18 cellular contexts compared by ENCODE assay signal in genomic region chr3:30686176-30686575, GRCh38.
DNase-seq lines count a peak whose midpoint lies in the region; ATAC-seq and TF ChIP-seq lines count a peak whose summit lies in the region.
"Had no signal": no experiment of that assay in that cellular context is flagged by ENCODE, and none has a peak within 500 bp of the region (broad histone marks: within the 10 kb centered on the region; RNA-seq: fewer than 3 reads in every experiment).

No MANE protein-coding gene starts in this region.

- ATAC-seq in effector memory CD8-positive, alpha-beta T cell (replicated peaks), result no peak
- ATAC-seq in GM21529 (IDR thresholded peaks at IDR 0.05; ENCODE audit: unreplicated experiment), result no peak
- no peak for ATAC-seq in HG03039 (IDR thresholded peaks at IDR 0.05; ENCODE audit: unreplicated experiment)
- ATAC-seq in SK-N-SH treated with all-trans-retinoic acid at 6 μM for 48 hours, result no peak
- ATAC-seq: left ventricle myocardium superior; stimulated activated naive B cell treated with anti-CD40 and anti-IgM and Interleukin-4, amounts not matched to agents 10 μg/mL and 1 μg/mL and 100 μg/mL, for 72 hours had no signal

- no peaks in the 10 kb centered on the region for H3K9me3 ChIP-seq in CD4-positive, alpha-beta memory T cell (ENCODE audit: control insufficient read depth in 1 of 2, low read length in 2 of 2)
- H3K9me3 ChIP-seq: upper lobe of left lung had no signal

- peaks cover 63 to 94% (median 79%) of the 10 kb centered on the region in 4 donors for H3K4me1 Mint-ChIP-seq in CD4-positive, alpha-beta memory T cell
- peaks cover 46 to 80% of the 10 kb centered on the region in 2 donors for H3K4me1 Mint-ChIP-seq in effector memory CD8-positive, alpha-beta T cell (ENCODE audit: low read depth in 2 of 2)
- peaks cover 64% of the 10 kb centered on the region for H3K4me1 Mint-ChIP-seq in osteocyte (ENCODE audit: unreplicated experiment)

- peaks cover 43% of the 10 kb centered on the region for H3K36me3 ChIP-seq in CD4-positive, alpha-beta memory T cell (ENCODE audit: insufficient read depth, low read length)

- no peaks in the 10 kb centered on the region for H3K27me3 ChIP-seq in CD4-positive, alpha-beta memory T cell (ENCODE audit: insufficient read depth, low read length)
- H3K27me3 ChIP-seq: upper lobe of left lung had no signal

- intact Hi-C loops in CD4-positive, alpha-beta memory T cell (cut with micrococcal nuclease), result no loop called here

- TF ChIP-seq CTCF in osteocyte (IDR thresholded peaks at IDR 0.05), result no peak
- TF ChIP-seq CTCF in GM20000 (IDR thresholded peaks at IDR 0.05; ENCODE audit: extremely low read depth, missing control alignments), result no peak

- no peaks in the 10 kb centered on the region for H3K9me3 Mint-ChIP-seq in CD4-positive, alpha-beta memory T cell
- H3K9me3 Mint-ChIP-seq in effector memory CD8-positive, alpha-beta T cell, result no peaks in the 10 kb centered on the region
- H3K9me3 Mint-ChIP-seq in osteocyte (ENCODE audit: unreplicated experiment), result no peaks in the 10 kb centered on the region
- H3K9me3 Mint-ChIP-seq: endodermal cell; stimulated activated naive B cell treated with anti-CD40 and anti-IgM and Interleukin-4, amounts not matched to agents 10 μg/mL and 1 μg/mL and 100 μg/mL, for 72 hours had no signal

- no peak overlapping the region for H3K4me3 Mint-ChIP-seq in CD4-positive, alpha-beta memory T cell
- H3K4me3 Mint-ChIP-seq in effector memory CD8-positive, alpha-beta T cell, result no peak overlapping the region
- no peak overlapping the region for H3K4me3 Mint-ChIP-seq in osteocyte (ENCODE audit: unreplicated experiment)
- H3K4me3 Mint-ChIP-seq: endodermal cell; stimulated activated naive B cell treated with anti-CD40 and anti-IgM and Interleukin-4, amounts not matched to agents 10 μg/mL and 1 μg/mL and 100 μg/mL, for 72 hours had no signal

- no peak overlapping the region for H3K27ac ChIP-seq in CD4-positive, alpha-beta memory T cell (ENCODE audit: low read depth, low read length)
- H3K27ac ChIP-seq: parathyroid adenoma had no signal

- no peak overlapping the region for H3K4me3 ChIP-seq in CD4-positive, alpha-beta memory T cell (ENCODE audit: low read length in 2 of 2)
- H3K4me3 ChIP-seq: upper lobe of left lung had no signal

- no peak for DNase-seq in CD4-positive, alpha-beta memory T cell
- peak; percentile 69 for DNase-seq in RPMI7951 (ENCODE audit: low read depth)
- no peak for DNase-seq in effector memory CD8-positive, alpha-beta T cell
- DNase-seq in osteocyte (ENCODE audit: extremely low spot score, unreplicated experiment), result no peak
- DNase-seq in GM20000 (ENCODE audit: low spot score), result no peak
- DNase-seq: activated CD4-positive, CD25-positive, alpha-beta regulatory T cell; endodermal cell; head of caudate nucleus; left ventricle myocardium superior; NCI-H1417 treated with DMSO at 0.1 percent for 48 hours; NCI-H524 treated with DMSO at 0.1 percent for 48 hours; Right ventricle myocardium superior; stimulated activated naive B cell treated with anti-CD40 and anti-IgM and Interleukin-4, amounts not matched to agents 10 μg/mL and 1 μg/mL and 100 μg/mL, for 72 hours; upper lobe of left lung had no signal

- peak overlapping the region; percentile 8 to 64 (median 13) for H3K27ac Mint-ChIP-seq in CD4-positive, alpha-beta memory T cell
- peak overlapping the region; percentile 36 to 95 for H3K27ac Mint-ChIP-seq in effector memory CD8-positive, alpha-beta T cell
- H3K27ac Mint-ChIP-seq in osteocyte (ENCODE audit: unreplicated experiment), result peak overlapping the region; percentile 47
- H3K27ac Mint-ChIP-seq: endodermal cell had no signal

- CTCF ChIA-PET in CD4-positive, alpha-beta memory T cell (lab: Charles Lee; ENCODE audit: partially characterized antibody), result interaction anchor here (0.9 to 2.1 kb wide), 5 partner anchors 15 to 485 kb away, joined by 3 to 7 read pairs (median 3); no protein-coding TSS in a partner anchor

- peaks cover 75 to 84% of the 10 kb centered on the region in 2 donors for H3K36me3 Mint-ChIP-seq in CD4-positive, alpha-beta memory T cell
- peaks cover 43% of the 10 kb centered on the region for H3K36me3 Mint-ChIP-seq in effector memory CD8-positive, alpha-beta T cell (ENCODE audit: insufficient read depth)
- peaks cover 51% of the 10 kb centered on the region for H3K36me3 Mint-ChIP-seq in osteocyte (ENCODE audit: unreplicated experiment)

- no peaks in the 10 kb centered on the region for H3K27me3 Mint-ChIP-seq in CD4-positive, alpha-beta memory T cell
- no peaks in the 10 kb centered on the region for H3K27me3 Mint-ChIP-seq in effector memory CD8-positive, alpha-beta T cell
- no peaks in the 10 kb centered on the region for H3K27me3 Mint-ChIP-seq in osteocyte (ENCODE audit: unreplicated experiment)
- H3K27me3 Mint-ChIP-seq: stimulated activated naive B cell treated with anti-CD40 and anti-IgM and Interleukin-4, amounts not matched to agents 10 μg/mL and 1 μg/mL and 100 μg/mL, for 72 hours had no signal

- peaks cover 93% of the 10 kb centered on the region for H3K4me1 ChIP-seq in CD4-positive, alpha-beta memory T cell (ENCODE audit: insufficient read depth, low read length)

- POLR2A ChIA-PET in CD4-positive, alpha-beta memory T cell (lab: Charles Lee; ENCODE audit: partially characterized antibody), result interaction anchor here (1.0 to 3.5 kb wide), 3 partner anchors 9 to 44 kb away, joined by 3 to 12 read pairs (median 3); no protein-coding TSS in a partner anchor

TF ChIP-seq in SK-N-SH treated with all-trans-retinoic acid at 6 μM for 48 hours, 23 proteins besides CTCF, POLR2A, EP300 and RAD21:
- TF ChIP-seq OSR1 (CRISPR knock-in tag; IDR thresholded peaks at IDR 0.05) (no peak), GLIS3 (CRISPR knock-in tag; IDR thresholded peaks at IDR 0.05) (no peak), ESRRG (CRISPR knock-in tag; IDR thresholded peaks at IDR 0.05) (no peak), TSHZ2 (CRISPR knock-in tag; IDR thresholded peaks at IDR 0.05) (no peak), POU6F1 (CRISPR knock-in tag; IDR thresholded peaks at IDR 0.05; ENCODE audit: borderline replicate concordance, low read depth) (no peak), CSDC2 (CRISPR knock-in tag; IDR thresholded peaks at IDR 0.05) (no peak), ZNF565 (CRISPR knock-in tag; conservative IDR thresholded peaks at IDR 0.05; ENCODE audit: low read depth) (no peak), ZNF8 (CRISPR knock-in tag; IDR thresholded peaks at IDR 0.05) (no peak), ZC3H10 (CRISPR knock-in tag; IDR thresholded peaks at IDR 0.05) (no peak), ZFP3 (CRISPR knock-in tag; IDR thresholded peaks at IDR 0.05) (no peak), CREB5 (CRISPR knock-in tag; IDR thresholded peaks at IDR 0.05; ENCODE audit: low read depth) (no peak), TOX (CRISPR knock-in tag; IDR thresholded peaks at IDR 0.05; ENCODE audit: borderline replicate concordance) (no peak), ISL1 (CRISPR knock-in tag; IDR thresholded peaks at IDR 0.05) (no peak), SNAI2 (CRISPR knock-in tag; IDR thresholded peaks at IDR 0.05) (no peak), ZNF70 (CRISPR knock-in tag; IDR thresholded peaks at IDR 0.05) (no peak)

Comparison
In these comparisons a context has a peak if more than half of its experiments do, and no peak if none do; other contexts are left out.
1. H3K27ac Mint-ChIP-seq: peak in every context shown above with its lines; median percentile 66 in effector memory CD8-positive, alpha-beta T cell; 47 in osteocyte; 13 in CD4-positive, alpha-beta memory T cell.